In genomic region chrX:119768436-119768835, GRCh38 we compare ENCODE assay signal across 1 cellular context. TPM values are rescaled to one million over a fixed set of nuclear protein-coding genes. Genes with fewer than 3 reads are reported as not detected.
"Had no signal": no experiment of that assay in that cellular context is flagged by ENCODE, and none has a peak within 500 bp of the region (broad histone marks: within the 10 kb centered on the region; RNA-seq: fewer than 3 reads in every experiment).

No MANE protein-coding gene starts in this region.

RNA-seq across cellular contexts. Expression of gene SOWAHD, which starts 10.0 kb away (rescaled TPM):
- total RNA-seq: right atrium auricular region had no signal
